In the genomic region with DNA sequence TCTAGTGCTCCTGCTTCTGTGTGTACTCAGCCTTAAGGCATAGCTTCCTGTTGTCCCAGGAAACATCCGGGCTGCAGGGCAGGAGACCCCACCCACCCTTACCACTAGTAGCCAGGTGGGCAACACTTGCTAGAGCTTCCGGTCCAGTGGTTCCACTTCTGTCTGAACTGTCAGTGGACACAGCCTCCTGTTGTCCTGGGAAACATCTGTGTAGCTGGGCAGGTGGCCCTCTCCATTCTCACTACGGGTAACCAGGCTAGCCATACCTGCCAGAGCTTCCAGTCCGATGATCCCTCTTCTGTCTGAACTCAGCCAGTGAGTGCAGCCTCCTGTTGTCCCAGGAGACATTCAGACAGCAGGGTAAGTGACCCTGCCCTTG, we compare ENCODE assay signal across 1 cellular context.
TF ChIP-seq lines count a peak whose summit lies in the region.

No MANE protein-coding gene starts in this region.

TF ChIP-seq in HCT116, 20 proteins besides CTCF, POLR2A, EP300 and RAD21 (continued from another document):
- TF ChIP-seq, protein P1, sequence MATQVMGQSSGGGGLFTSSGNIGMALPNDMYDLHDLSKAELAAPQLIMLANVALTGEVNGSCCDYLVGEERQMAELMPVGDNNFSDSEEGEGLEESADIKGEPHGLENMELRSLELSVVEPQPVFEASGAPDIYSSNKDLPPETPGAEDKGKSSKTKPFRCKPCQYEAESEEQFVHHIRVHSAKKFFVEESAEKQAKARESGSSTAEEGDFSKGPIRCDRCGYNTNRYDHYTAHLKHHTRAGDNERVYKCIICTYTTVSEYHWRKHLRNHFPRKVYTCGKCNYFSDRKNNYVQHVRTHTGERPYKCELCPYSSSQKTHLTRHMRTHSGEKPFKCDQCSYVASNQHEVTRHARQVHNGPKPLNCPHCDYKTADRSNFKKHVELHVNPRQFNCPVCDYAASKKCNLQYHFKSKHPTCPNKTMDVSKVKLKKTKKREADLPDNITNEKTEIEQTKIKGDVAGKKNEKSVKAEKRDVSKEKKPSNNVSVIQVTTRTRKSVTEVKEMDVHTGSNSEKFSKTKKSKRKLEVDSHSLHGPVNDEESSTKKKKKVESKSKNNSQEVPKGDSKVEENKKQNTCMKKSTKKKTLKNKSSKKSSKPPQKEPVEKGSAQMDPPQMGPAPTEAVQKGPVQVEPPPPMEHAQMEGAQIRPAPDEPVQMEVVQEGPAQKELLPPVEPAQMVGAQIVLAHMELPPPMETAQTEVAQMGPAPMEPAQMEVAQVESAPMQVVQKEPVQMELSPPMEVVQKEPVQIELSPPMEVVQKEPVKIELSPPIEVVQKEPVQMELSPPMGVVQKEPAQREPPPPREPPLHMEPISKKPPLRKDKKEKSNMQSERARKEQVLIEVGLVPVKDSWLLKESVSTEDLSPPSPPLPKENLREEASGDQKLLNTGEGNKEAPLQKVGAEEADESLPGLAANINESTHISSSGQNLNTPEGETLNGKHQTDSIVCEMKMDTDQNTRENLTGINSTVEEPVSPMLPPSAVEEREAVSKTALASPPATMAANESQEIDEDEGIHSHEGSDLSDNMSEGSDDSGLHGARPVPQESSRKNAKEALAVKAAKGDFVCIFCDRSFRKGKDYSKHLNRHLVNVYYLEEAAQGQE (IDR thresholded peaks at IDR 0.05; ENCODE audit: low read depth), result no peak
- TF ChIP-seq SRF (IDR thresholded peaks at IDR 0.05; ENCODE audit: low read depth) (no peak), FOSL1 (IDR thresholded peaks at IDR 0.05; ENCODE audit: low read depth) (no peak), JUND (IDR thresholded peaks at IDR 0.05) (no peak), ELF1 (IDR thresholded peaks at IDR 0.05; ENCODE audit: borderline replicate concordance, low read depth) (no peak), POLR2AphosphoS5 (IDR thresholded peaks at IDR 0.05; ENCODE audit: low read depth, low read length) (no peak), ZNF274 (IDR thresholded peaks at IDR 0.05; ENCODE audit: low read depth, low read length) (no peak), EGR1 (IDR thresholded peaks at IDR 0.05; ENCODE audit: low read depth) (no peak), CBX3 (IDR thresholded peaks at IDR 0.05; ENCODE audit: low read depth) (no peak)
- TF ChIP-seq, protein P2, sequence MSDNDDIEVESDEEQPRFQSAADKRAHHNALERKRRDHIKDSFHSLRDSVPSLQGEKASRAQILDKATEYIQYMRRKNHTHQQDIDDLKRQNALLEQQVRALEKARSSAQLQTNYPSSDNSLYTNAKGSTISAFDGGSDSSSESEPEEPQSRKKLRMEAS (IDR thresholded peaks at IDR 0.05), result no peak
- TF ChIP-seq, protein P3, sequence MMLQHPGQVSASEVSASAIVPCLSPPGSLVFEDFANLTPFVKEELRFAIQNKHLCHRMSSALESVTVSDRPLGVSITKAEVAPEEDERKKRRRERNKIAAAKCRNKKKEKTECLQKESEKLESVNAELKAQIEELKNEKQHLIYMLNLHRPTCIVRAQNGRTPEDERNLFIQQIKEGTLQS (IDR thresholded peaks at IDR 0.05), result no peak
TF ChIP-seq in HCT116: peak in this region for 0.
